In genomic region chr11:6828103-6828502, GRCh38 we compare ENCODE assay signal across 37 cellular contexts. TPM values are rescaled to one million over a fixed set of nuclear protein-coding genes. Genes with fewer than 3 reads are reported as not detected.
"Had no signal": no experiment of that assay in that cellular context is flagged by ENCODE, and none has a peak within 500 bp of the region (broad histone marks: within the 10 kb centered on the region; RNA-seq: fewer than 3 reads in every experiment).

No MANE protein-coding gene starts in this region.

- H3K27ac ChIP-seq: ascending aorta, cardiac muscle cell, PC-9, RWPE1, VCaP had no signal

- H3K9me3 ChIP-seq: ascending aorta, MG63 had no signal

- ATAC-seq: activated CD8-positive, alpha-beta T cell treated with anti-CD3 and anti-CD28 coated beads for 36 hours; activated T-cell treated with anti-CD3 and anti-CD28 coated beads, Interleukin-2, amount 50 U/mL, for 72 hours; activated T-helper 17 cell treated with anti-CD3 and anti-CD28 coated beads, Interleukin-2, amount 50 U/mL, for 72 hours; Right ventricle myocardium inferior; SK-N-SH treated with all-trans-retinoic acid at 6 μM for 48 hours had no signal

- H3K36me3 Mint-ChIP-seq: activated naive CD4-positive, alpha-beta T cell treated with anti-CD3 and anti-CD28 coated beads, Interleukin-2, amount 50 U/mL, for 24 hours; activated naive CD8-positive, alpha-beta T cell treated with anti-CD3 and anti-CD28 coated beads, Interleukin-2, amount 10 ng/mL, durations not matched to agents 7 days and 5 days had no signal

- H3K4me3 Mint-ChIP-seq: activated CD4-positive, alpha-beta T cell treated with anti-CD3 and anti-CD28 coated beads, Interleukin-2, amount 10 ng/mL, durations not matched to agents 24 days and 14 days; activated CD8-positive, alpha-beta T cell treated with anti-CD3 and anti-CD28 coated beads for 36 hours; activated naive CD4-positive, alpha-beta T cell treated with anti-CD3 and anti-CD28 coated beads, Interleukin-2, amount 50 U/mL, for 24 hours; activated naive CD8-positive, alpha-beta T cell treated with anti-CD3 and anti-CD28 coated beads, Interleukin-2, amount 10 ng/mL, durations not matched to agents 7 days and 5 days; activated T-cell treated with anti-CD3 and anti-CD28 coated beads, Interleukin-2, amount 50 U/mL, for 72 hours; activated T-helper 17 cell treated with anti-CD3 and anti-CD28 coated beads, Interleukin-2, amount 50 U/mL, for 72 hours; central memory CD8-positive, alpha-beta T cell had no signal

- H3K27ac Mint-ChIP-seq: activated CD4-positive, alpha-beta T cell treated with anti-CD3 and anti-CD28 coated beads, Interleukin-2, amount 10 ng/mL, durations not matched to agents 24 days and 14 days; activated CD8-positive, alpha-beta T cell treated with anti-CD3 and anti-CD28 coated beads for 36 hours; activated naive CD4-positive, alpha-beta T cell treated with anti-CD3 and anti-CD28 coated beads, Interleukin-2, amount 50 U/mL, for 24 hours; activated naive CD8-positive, alpha-beta T cell treated with anti-CD3 and anti-CD28 coated beads, Interleukin-2, amount 10 ng/mL, durations not matched to agents 7 days and 5 days; activated T-helper 17 cell treated with anti-CD3 and anti-CD28 coated beads, Interleukin-2, amount 50 U/mL, for 72 hours had no signal

- H3K36me3 ChIP-seq: ascending aorta, cardiac muscle cell, MG63 had no signal

- H3K4me1 Mint-ChIP-seq: activated CD4-positive, alpha-beta T cell treated with anti-CD3 and anti-CD28 coated beads, Interleukin-2, amount 10 ng/mL, durations not matched to agents 24 days and 14 days; activated naive CD4-positive, alpha-beta T cell treated with anti-CD3 and anti-CD28 coated beads, Interleukin-2, amount 50 U/mL, for 24 hours; activated naive CD8-positive, alpha-beta T cell treated with anti-CD3 and anti-CD28 coated beads, Interleukin-2, amount 10 ng/mL, durations not matched to agents 7 days and 5 days; activated T-helper 17 cell treated with anti-CD3 and anti-CD28 coated beads, Interleukin-2, amount 50 U/mL, for 72 hours; central memory CD8-positive, alpha-beta T cell had no signal

- H3K27me3 ChIP-seq: ascending aorta, cardiac muscle cell, MG63 had no signal

- DNase-seq: activated CD4-positive, alpha-beta T cell treated with anti-CD3 and anti-CD28 coated beads, Interleukin-2, amount 10 ng/mL, durations not matched to agents 24 days and 14 days; activated CD4-positive, alpha-beta T cell treated with anti-CD3 and anti-CD28 coated beads, Interleukin-2, amount 50 U/mL, for 4 hours; activated CD8-positive, alpha-beta T cell treated with anti-CD3 and anti-CD28 coated beads for 36 hours; activated gamma-delta T cell; activated naive CD4-positive, alpha-beta T cell treated with Interleukin-2 at 50 U/mL for 16 hours; activated naive CD8-positive, alpha-beta T cell treated with anti-CD3 and anti-CD28 coated beads, Interleukin-2, amount 10 ng/mL, durations not matched to agents 7 days and 5 days; activated T-cell treated with anti-CD3 and anti-CD28 coated beads, Interleukin-2, amount 50 U/mL, for 1 hour; activated T-cell treated with anti-CD3 and anti-CD28 coated beads, Interleukin-2, amount 50 U/mL, for 72 hours; amygdala; Karpas-422; MG63; NCI-H1048; NCI-H1105 treated with DMSO at 0.1 percent for 48 hours; NCI-H1436; NCI-H1694; NCI-H2081 treated with DMSO at 0.1 percent for 48 hours; NCI-H446; NCI-H510A treated with DMSO at 0.1 percent for 48 hours; NCI-H526 treated with DMSO at 0.1 percent for 48 hours; NK-92 treated with Interleukin-12 subunit alpha and Interleukin-12 subunit beta, amount 100 ng/mL, for 24 hours; PC-9; SIG-M5; T-helper 1 cell; T-helper 2 cell; T-helper 9 cell had no signal

- H3K4me3 ChIP-seq: ascending aorta, cardiac muscle cell, MG63, PC-9 had no signal

- H3K9me3 Mint-ChIP-seq: activated CD4-positive, alpha-beta T cell treated with anti-CD3 and anti-CD28 coated beads, Interleukin-2, amount 10 ng/mL, durations not matched to agents 24 days and 14 days; activated CD8-positive, alpha-beta T cell treated with anti-CD3 and anti-CD28 coated beads for 36 hours; activated naive CD4-positive, alpha-beta T cell treated with anti-CD3 and anti-CD28 coated beads, Interleukin-2, amount 50 U/mL, for 24 hours; activated naive CD8-positive, alpha-beta T cell treated with anti-CD3 and anti-CD28 coated beads, Interleukin-2, amount 10 ng/mL, durations not matched to agents 7 days and 5 days; activated T-cell treated with anti-CD3 and anti-CD28 coated beads, Interleukin-2, amount 50 U/mL, for 72 hours; activated T-helper 17 cell treated with anti-CD3 and anti-CD28 coated beads, Interleukin-2, amount 50 U/mL, for 72 hours; central memory CD8-positive, alpha-beta T cell had no signal

- H3K4me1 ChIP-seq: ascending aorta had no signal

RNA-seq across cellular contexts. Expression of gene OR10A5, which starts 17.4 kb away (rescaled TPM):
- total RNA-seq: activated CD4-positive, alpha-beta T cell treated with anti-CD3 and anti-CD28 coated beads, Interleukin-2, amount 10 ng/mL, durations not matched to agents 24 days and 14 days; activated CD8-positive, alpha-beta memory T cell treated with anti-CD3 and anti-CD28 coated beads for 36 hours; activated CD8-positive, alpha-beta T cell treated with anti-CD3 and anti-CD28 coated beads for 36 hours; activated naive CD8-positive, alpha-beta T cell treated with anti-CD3 and anti-CD28 coated beads, Interleukin-2, amount 10 ng/mL, durations not matched to agents 7 days and 5 days; activated T-cell treated with anti-CD3 and anti-CD28 coated beads, Interleukin-2, amount 50 U/mL, for 72 hours; activated T-helper 17 cell treated with anti-CD3 and anti-CD28 coated beads, Interleukin-2, amount 50 U/mL, for 72 hours; ascending aorta; cardiac muscle cell; chondrocyte; PC-9; Right ventricle myocardium inferior; SK-MEL-5 had no signal

RNA-seq across cellular contexts. Expression of gene OR6A2, which starts 28.6 kb away (rescaled TPM):
- total RNA-seq: ascending aorta, chondrocyte, Right ventricle myocardium inferior had no signal

RNA-seq across cellular contexts. Expression of gene OR10A2, which starts 34.8 kb away (rescaled TPM):
- total RNA-seq: activated CD4-positive, alpha-beta T cell treated with anti-CD3 and anti-CD28 coated beads, Interleukin-2, amount 10 ng/mL, durations not matched to agents 24 days and 14 days; activated CD8-positive, alpha-beta memory T cell treated with anti-CD3 and anti-CD28 coated beads for 36 hours; activated CD8-positive, alpha-beta T cell treated with anti-CD3 and anti-CD28 coated beads for 36 hours; activated naive CD8-positive, alpha-beta T cell treated with anti-CD3 and anti-CD28 coated beads, Interleukin-2, amount 10 ng/mL, durations not matched to agents 7 days and 5 days; activated T-cell treated with anti-CD3 and anti-CD28 coated beads, Interleukin-2, amount 50 U/mL, for 72 hours; activated T-helper 17 cell treated with anti-CD3 and anti-CD28 coated beads, Interleukin-2, amount 50 U/mL, for 72 hours; ascending aorta; cardiac muscle cell; chondrocyte; PC-9; Right ventricle myocardium inferior; SK-MEL-5 had no signal

RNA-seq across cellular contexts. Expression of gene OR2AG1, which starts 45.3 kb away (rescaled TPM):
- total RNA-seq: activated CD4-positive, alpha-beta T cell treated with anti-CD3 and anti-CD28 coated beads, Interleukin-2, amount 10 ng/mL, durations not matched to agents 24 days and 14 days; activated CD8-positive, alpha-beta memory T cell treated with anti-CD3 and anti-CD28 coated beads for 36 hours; activated CD8-positive, alpha-beta T cell treated with anti-CD3 and anti-CD28 coated beads for 36 hours; activated naive CD8-positive, alpha-beta T cell treated with anti-CD3 and anti-CD28 coated beads, Interleukin-2, amount 10 ng/mL, durations not matched to agents 7 days and 5 days; activated T-cell treated with anti-CD3 and anti-CD28 coated beads, Interleukin-2, amount 50 U/mL, for 72 hours; activated T-helper 17 cell treated with anti-CD3 and anti-CD28 coated beads, Interleukin-2, amount 50 U/mL, for 72 hours; ascending aorta; cardiac muscle cell; chondrocyte; PC-9; Right ventricle myocardium inferior; SK-MEL-5 had no signal

RNA-seq across cellular contexts. Expression of gene OR10A4, which starts 48.3 kb away (rescaled TPM):
- total RNA-seq: activated CD4-positive, alpha-beta T cell treated with anti-CD3 and anti-CD28 coated beads, Interleukin-2, amount 10 ng/mL, durations not matched to agents 24 days and 14 days; activated CD8-positive, alpha-beta memory T cell treated with anti-CD3 and anti-CD28 coated beads for 36 hours; activated CD8-positive, alpha-beta T cell treated with anti-CD3 and anti-CD28 coated beads for 36 hours; activated naive CD8-positive, alpha-beta T cell treated with anti-CD3 and anti-CD28 coated beads, Interleukin-2, amount 10 ng/mL, durations not matched to agents 7 days and 5 days; activated T-cell treated with anti-CD3 and anti-CD28 coated beads, Interleukin-2, amount 50 U/mL, for 72 hours; activated T-helper 17 cell treated with anti-CD3 and anti-CD28 coated beads, Interleukin-2, amount 50 U/mL, for 72 hours; ascending aorta; cardiac muscle cell; chondrocyte; PC-9; Right ventricle myocardium inferior; SK-MEL-5 had no signal
